10 cellular contexts compared by ENCODE assay signal in genomic region chr5:54534306-54534705, GRCh38. TPM values are rescaled to one million over a fixed set of nuclear protein-coding genes. Genes with fewer than 3 reads are reported as not detected.
A peak's percentile ranks its signal among the peaks of the same experiment; 100 is the strongest.
DNase-seq lines count a peak whose midpoint lies in the region; ATAC-seq and TF ChIP-seq lines count a peak whose summit lies in the region.
"Had no signal": no experiment of that assay in that cellular context is flagged by ENCODE, and none has a peak within 500 bp of the region (broad histone marks: within the 10 kb centered on the region; RNA-seq: fewer than 3 reads in every experiment).

No MANE protein-coding gene starts in this region.

- H4K91ac ChIP-seq in neuronal stem cell (ENCODE audit: low read depth, low read length, poor library complexity), result no peak overlapping the region

- peak overlapping the region; percentile 36 for H3K27ac Mint-ChIP-seq in activated CD4-positive, alpha-beta T cell treated with anti-CD3 and anti-CD28 coated beads, Interleukin-2, amount 10 ng/mL, durations not matched to agents 24 days and 14 days
- peak overlapping the region; percentile 80 for H3K27ac Mint-ChIP-seq in glutamatergic neuron (ENCODE audit: unreplicated experiment)

- peaks cover under 1% of the 10 kb centered on the region for H3K79me1 ChIP-seq in neuronal stem cell (ENCODE audit: low read depth, low read length)

- H3K36me3 ChIP-seq in neuronal stem cell (replicated peaks in 1 of 2; ENCODE audit: control insufficient read depth in 2 of 2, insufficient read depth in 2 of 2, low read length in 2 of 2) (no peaks in the 10 kb centered on the region), upper lobe of right lung (no peaks in the 10 kb centered on the region)

- no peak overlapping the region for H2BK15ac ChIP-seq in neuronal stem cell (ENCODE audit: low read length)

- peak overlapping the region; percentile 70 for H2AFZ ChIP-seq in neuronal stem cell (ENCODE audit: low read length)

- H3K18ac ChIP-seq in neuronal stem cell (ENCODE audit: low read length), result no peak overlapping the region

- no peak overlapping the region for H3K4me2 ChIP-seq in neuronal stem cell (ENCODE audit: insufficient read depth, low read length, poor library complexity, severe bottlenecking)
- H3K4me2 ChIP-seq: A549 had no signal

- H3K27ac ChIP-seq in neuronal stem cell (replicated peaks; ENCODE audit: low read length), result no peak overlapping the region
- H3K27ac ChIP-seq in upper lobe of right lung, result peak overlapping the region; percentile 80
- H3K27ac ChIP-seq: A549 had no signal

- H3K27me3 ChIP-seq in neuronal stem cell (ENCODE audit: control insufficient read depth in 3 of 3, insufficient read depth in 3 of 3, low read depth in 1 of 3, low read length in 3 of 3), result no peaks in the 10 kb centered on the region
- H3K27me3 ChIP-seq in upper lobe of right lung, result no peaks in the 10 kb centered on the region

- H2BK120ac ChIP-seq in neuronal stem cell (ENCODE audit: low read depth, low read length), result no peak overlapping the region

- no peak for DNase-seq in activated CD4-positive, alpha-beta T cell treated with anti-CD3 and anti-CD28 coated beads, Interleukin-2, amount 10 ng/mL, durations not matched to agents 24 days and 14 days
- no peak for DNase-seq in activated CD4-positive, alpha-beta T cell treated with anti-CD3 and anti-CD28 coated beads for 1 hour
- DNase-seq in glutamatergic neuron (no peak), neuronal stem cell (ENCODE audit: low spot score) (no peak), upper lobe of right lung (no peak), NCI-H82 treated with DMSO at 0.1 percent for 48 hours (lab: John Stamatoyannopoulos, UW; ENCODE audit: unreplicated experiment) (no peak), DMS153 treated with DMSO at 0.1 percent for 48 hours (lab: John Stamatoyannopoulos, UW; ENCODE audit: unreplicated experiment) (no peak), globus pallidus (ENCODE audit: low spot score) (no peak)
- DNase-seq: activated effector memory CD4-positive, alpha-beta T cell treated with Interleukin-2 at 50 U/mL for 16 hours had no signal

- H2AK5ac ChIP-seq in neuronal stem cell (ENCODE audit: low read depth, low read length), result no peak overlapping the region

- TF ChIP-seq CTCF in glutamatergic neuron (IDR thresholded peaks at IDR 0.05; ENCODE audit: partially characterized antibody, unreplicated experiment) (no peak), upper lobe of right lung (IDR thresholded peaks at IDR 0.05) (no peak)

- no CpG with 5 or more reads among the region's 2 CpGs for whole genome bisulfite sequencing in neuronal stem cell (ENCODE audit: extremely low coverage in 2 of 2, insufficient read length in 2 of 2, insufficient replicate concordance in 1 of 2), 2 donors

- intact Hi-C loops in activated CD4-positive, alpha-beta T cell treated with anti-CD3 and anti-CD28 coated beads, Interleukin-2, amount 10 ng/mL, durations not matched to agents 24 days and 14 days (cut with micrococcal nuclease), result no loop called here
- intact Hi-C loops in upper lobe of right lung (cut with DNase I), result no loop called here

- no peaks in the 10 kb centered on the region for H3K9me3 Mint-ChIP-seq in activated CD4-positive, alpha-beta T cell treated with anti-CD3 and anti-CD28 coated beads, Interleukin-2, amount 10 ng/mL, durations not matched to agents 24 days and 14 days
- H3K9me3 Mint-ChIP-seq in glutamatergic neuron (ENCODE audit: unreplicated experiment), result peaks cover 4% of the 10 kb centered on the region

- H2BK5ac ChIP-seq in neuronal stem cell (ENCODE audit: low read length), result no peak overlapping the region

- H3K4me1 ChIP-seq in neuronal stem cell (ENCODE audit: control insufficient read depth in 2 of 2, insufficient read depth in 1 of 2, low read depth in 1 of 2, low read length in 2 of 2) (peaks cover 10 to 14% of the 10 kb centered on the region in 2 donors), upper lobe of right lung (peaks cover 46% of the 10 kb centered on the region)
- H3K4me1 ChIP-seq: A549 had no signal

- H2BK12ac ChIP-seq in neuronal stem cell (ENCODE audit: low read length), result no peak overlapping the region

- H4K8ac ChIP-seq in neuronal stem cell (ENCODE audit: low read depth, low read length), result no peak overlapping the region

- no peak overlapping the region for H3K4ac ChIP-seq in neuronal stem cell (ENCODE audit: low read length)

- peaks cover 28% of the 10 kb centered on the region for H3K4me1 Mint-ChIP-seq in activated CD4-positive, alpha-beta T cell treated with anti-CD3 and anti-CD28 coated beads, Interleukin-2, amount 10 ng/mL, durations not matched to agents 24 days and 14 days
- H3K4me1 Mint-ChIP-seq in glutamatergic neuron (ENCODE audit: low read depth, unreplicated experiment), result peaks cover 30% of the 10 kb centered on the region

- H3K9ac ChIP-seq in neuronal stem cell (ENCODE audit: low read depth, low read length, poor library complexity), result no peak overlapping the region

- H3K9me3 ChIP-seq in neuronal stem cell (replicated peaks in 1 of 2; ENCODE audit: control insufficient read depth in 2 of 2, insufficient read depth in 1 of 2, low read depth in 1 of 2, low read length in 2 of 2), result no peaks in the 10 kb centered on the region
- H3K9me3 ChIP-seq in upper lobe of right lung, result no peaks in the 10 kb centered on the region
- H3K9me3 ChIP-seq: A549 had no signal

- ATAC-seq in upper lobe of right lung, result no peak
- ATAC-seq: A549 had no signal

- no peaks in the 10 kb centered on the region for H3K27me3 Mint-ChIP-seq in activated CD4-positive, alpha-beta T cell treated with anti-CD3 and anti-CD28 coated beads, Interleukin-2, amount 10 ng/mL, durations not matched to agents 24 days and 14 days
- peaks cover 5% of the 10 kb centered on the region for H3K27me3 Mint-ChIP-seq in glutamatergic neuron (ENCODE audit: unreplicated experiment)

- H3K36me3 Mint-ChIP-seq in activated CD4-positive, alpha-beta T cell treated with anti-CD3 and anti-CD28 coated beads, Interleukin-2, amount 10 ng/mL, durations not matched to agents 24 days and 14 days (ENCODE audit: low read depth), result peaks cover 24% of the 10 kb centered on the region
- H3K36me3 Mint-ChIP-seq in glutamatergic neuron (ENCODE audit: unreplicated experiment), result no peaks in the 10 kb centered on the region

- H3K4me3 ChIP-seq in neuronal stem cell (ENCODE audit: low read length in 2 of 2) (peak overlapping the region in 1 of 2 donors; percentile 33), upper lobe of right lung (no peak overlapping the region)
- H3K4me3 ChIP-seq: A549 had no signal

- H3K23ac ChIP-seq in neuronal stem cell (ENCODE audit: low read depth, low read length, poor library complexity), result no peak overlapping the region

- no peak overlapping the region for H3K14ac ChIP-seq in neuronal stem cell (ENCODE audit: low read length)

- no peak overlapping the region for H3K4me3 Mint-ChIP-seq in activated CD4-positive, alpha-beta T cell treated with anti-CD3 and anti-CD28 coated beads, Interleukin-2, amount 10 ng/mL, durations not matched to agents 24 days and 14 days
- H3K4me3 Mint-ChIP-seq in glutamatergic neuron (ENCODE audit: unreplicated experiment), result peak overlapping the region; percentile 74

RNA-seq across cellular contexts. Expression of gene SNX18, which starts 16.7 kb away (rescaled TPM):
- total RNA-seq in activated CD4-positive, alpha-beta T cell treated with anti-CD3 and anti-CD28 coated beads, Interleukin-2, amount 10 ng/mL, durations not matched to agents 24 days and 14 days, result 12.9 and 13.1 TPM in 2 replicates
- total RNA-seq in glutamatergic neuron (ENCODE audit: unreplicated experiment) (95.0 TPM), upper lobe of right lung (35.4 TPM)
- polyA plus RNA-seq in neuronal stem cell (2013, experiment 1 of 2), result 9.7 TPM
- 10.2 TPM for polyA plus RNA-seq in neuronal stem cell (2013, experiment 2 of 2)
